In the genomic region with DNA sequence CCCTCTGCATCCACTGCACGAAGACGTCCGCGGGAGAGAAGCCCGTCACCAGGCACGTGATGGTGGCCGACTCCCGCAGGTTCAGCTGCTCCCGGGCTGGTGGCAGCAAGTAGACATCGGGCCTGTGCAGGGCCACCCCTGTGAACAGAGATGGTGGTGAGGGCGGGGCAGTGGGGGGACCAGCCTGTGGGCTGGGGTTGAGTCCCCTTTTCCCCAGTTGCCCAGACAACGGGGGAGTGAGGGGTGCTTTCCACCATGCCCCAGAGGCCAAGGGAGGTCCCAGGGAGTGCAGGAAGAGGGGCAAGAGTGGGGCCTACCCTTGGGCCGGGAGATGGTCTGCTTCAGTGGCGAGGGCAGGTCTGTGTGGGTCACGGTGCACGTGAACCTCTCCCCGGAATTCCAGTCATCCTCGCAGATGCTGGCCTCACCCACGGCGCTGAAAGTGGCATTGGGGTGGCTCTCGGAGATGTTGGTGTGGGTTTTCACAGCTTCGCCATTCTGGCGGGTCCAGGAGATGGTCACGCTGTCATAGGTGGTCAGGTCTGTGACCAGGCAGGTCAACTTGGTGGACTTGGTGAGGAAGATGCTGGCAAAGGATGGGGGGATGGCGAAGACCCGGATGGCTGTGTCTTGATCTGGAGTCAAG, we compare ENCODE assay signal across 16 cellular contexts.
DNase-seq lines count a peak whose midpoint lies in the region; ATAC-seq and TF ChIP-seq lines count a peak whose summit lies in the region.
"Had no signal": no experiment of that assay in that cellular context is flagged by ENCODE, and none has a peak within 500 bp of the region (broad histone marks: within the 10 kb centered on the region; RNA-seq: fewer than 3 reads in every experiment).

No MANE protein-coding gene starts in this region.

- TF ChIP-seq CTCF in GM10266 (IDR thresholded peaks at IDR 0.05; ENCODE audit: control insufficient read depth, insufficient read depth, low read depth, missing control alignments): no peak

- peak overlapping the region in 1 of 2 donors; percentile 83 for H3K27ac Mint-ChIP-seq in stimulated activated naive CD8-positive, alpha-beta T cell treated with anti-CD3 and anti-CD28 coated beads, Interleukin-15, amount 100 ng/mL, for 72 hours
- H3K27ac Mint-ChIP-seq: activated naive CD4-positive, alpha-beta T cell treated with anti-CD3 and anti-CD28 coated beads for 36 hours; brain had no signal

- H3K9me3 Mint-ChIP-seq in activated T-cell treated with anti-CD3 and anti-CD28 coated beads, Interleukin-2, amount 50 U/mL, for 4 hours: no peaks in the 10 kb centered on the region
- H3K9me3 Mint-ChIP-seq in stimulated activated naive CD8-positive, alpha-beta T cell treated with anti-CD3 and anti-CD28 coated beads, Interleukin-15, amount 100 ng/mL, for 72 hours: no peaks in the 10 kb centered on the region
- H3K9me3 Mint-ChIP-seq: activated naive CD4-positive, alpha-beta T cell treated with anti-CD3 and anti-CD28 coated beads for 36 hours had no signal

- H3K27me3 Mint-ChIP-seq in activated T-cell treated with anti-CD3 and anti-CD28 coated beads, Interleukin-2, amount 50 U/mL, for 4 hours (ENCODE audit: low read depth): peaks cover 3% of the 10 kb centered on the region
- no peaks in the 10 kb centered on the region for H3K27me3 Mint-ChIP-seq in stimulated activated naive CD8-positive, alpha-beta T cell treated with anti-CD3 and anti-CD28 coated beads, Interleukin-15, amount 100 ng/mL, for 72 hours
- H3K27me3 Mint-ChIP-seq: brain had no signal

- TF ChIP-seq POLR2A in GM15510 (IDR thresholded peaks at IDR 0.05; ENCODE audit: borderline replicate concordance, extremely low read depth, insufficient read length): peak; percentile 15

- no peaks in the 10 kb centered on the region for H3K36me3 Mint-ChIP-seq in activated T-cell treated with anti-CD3 and anti-CD28 coated beads, Interleukin-2, amount 50 U/mL, for 4 hours (ENCODE audit: insufficient read depth)

- H3K4me1 Mint-ChIP-seq in activated T-cell treated with anti-CD3 and anti-CD28 coated beads, Interleukin-2, amount 50 U/mL, for 4 hours (ENCODE audit: low read depth): peaks cover 5% of the 10 kb centered on the region
- H3K4me1 Mint-ChIP-seq in stimulated activated naive CD8-positive, alpha-beta T cell treated with anti-CD3 and anti-CD28 coated beads, Interleukin-15, amount 100 ng/mL, for 72 hours: peaks cover 42% of the 10 kb centered on the region
- H3K4me1 Mint-ChIP-seq: brain had no signal

- DNase-seq in 8988T: peak; percentile 6
- peak; percentile 3 for DNase-seq in activated T-cell treated with anti-CD3 and anti-CD28 coated beads, Interleukin-2, amount 50 U/mL, for 4 hours
- DNase-seq in mesenteric fat pad (ENCODE audit: low spot score): peak; percentile 84
- DNase-seq in H4 (ENCODE audit: low spot score): no peak
- no peak for DNase-seq in stimulated activated naive CD8-positive, alpha-beta T cell treated with anti-CD3 and anti-CD28 coated beads, Interleukin-15, amount 100 ng/mL, for 72 hours
- DNase-seq in GM10266 (ENCODE audit: extremely low spot score): no peak
- DNase-seq: activated naive CD4-positive, alpha-beta T cell treated with anti-CD3 and anti-CD28 coated beads for 36 hours; Calu3; NCI-H146; NCI-H446; OCI-M1; stimulated activated CD4-positive, alpha-beta T cell treated with anti-CD3 and anti-CD28 coated beads, Interleukin-4, amount 100 ng/mL, for 4 hours had no signal

- no peak overlapping the region for H3K4me3 Mint-ChIP-seq in activated T-cell treated with anti-CD3 and anti-CD28 coated beads, Interleukin-2, amount 50 U/mL, for 4 hours
- no peak overlapping the region for H3K4me3 Mint-ChIP-seq in stimulated activated naive CD8-positive, alpha-beta T cell treated with anti-CD3 and anti-CD28 coated beads, Interleukin-15, amount 100 ng/mL, for 72 hours
- H3K4me3 Mint-ChIP-seq: activated naive CD4-positive, alpha-beta T cell treated with anti-CD3 and anti-CD28 coated beads for 36 hours; brain had no signal

- ATAC-seq in activated T-cell treated with anti-CD3 and anti-CD28 coated beads, Interleukin-2, amount 50 U/mL, for 4 hours: no peak
- no peak for ATAC-seq in stimulated activated naive CD8-positive, alpha-beta T cell treated with anti-CD3 and anti-CD28 coated beads, Interleukin-15, amount 100 ng/mL, for 72 hours
- ATAC-seq in GM18858 (IDR thresholded peaks at IDR 0.05; ENCODE audit: unreplicated experiment): no peak
- ATAC-seq: heart right ventricle had no signal

Comparison
In these comparisons a context has a peak if more than half of its experiments do, and no peak if none do; other contexts are left out.
1. DNase-seq: peak in 8988T (single experiment), activated T-cell treated with anti-CD3 and anti-CD28 coated beads, Interleukin-2, amount 50 U/mL, for 4 hours (single experiment) and mesenteric fat pad (single experiment); none in H4 (single experiment), stimulated activated naive CD8-positive, alpha-beta T cell treated with anti-CD3 and anti-CD28 coated beads, Interleukin-15, amount 100 ng/mL, for 72 hours (0 of 2) and GM10266 (single experiment).